Comparison of ENCODE assay signal across 36 cellular contexts in genomic region chr7:123845823-123846216, GRCh38. TPM values are rescaled to one million over a fixed set of nuclear protein-coding genes. Genes with fewer than 3 reads are reported as not detected.
DNase-seq lines count a peak whose midpoint lies in the region; ATAC-seq, FAIRE-seq and TF ChIP-seq lines count a peak whose summit lies in the region.
"Had no signal": no experiment of that assay in that cellular context is flagged by ENCODE, and none has a peak within 500 bp of the region (broad histone marks: within the 10 kb centered on the region; RNA-seq: fewer than 3 reads in every experiment).

No MANE protein-coding gene starts in this region.

- H3K9me3 ChIP-seq in GM12878 (replicated peaks; ENCODE audit: control insufficient read depth, insufficient read depth, low read length) (no peaks in the 10 kb centered on the region), skeletal muscle tissue (ENCODE audit: control insufficient read depth in 3 of 3, low read length in 3 of 3) (no peaks in the 10 kb centered on the region)
- H3K9me3 ChIP-seq: esophagus muscularis mucosa, lower lobe of right lung, SJSA1, upper lobe of left lung had no signal

- SMC1A ChIA-PET in GM12878 (lab: Charles Lee; ENCODE audit: uncharacterized antibody, unreplicated experiment): interaction anchor here (1.1 to 4.1 kb wide), 5 partner anchors 19 to 48 kb away, joined by 4 to 26 read pairs (median 19); no protein-coding TSS in a partner anchor

- TF ChIP-seq RAD21 in GM12878 (IDR thresholded peaks at IDR 0.05; ENCODE audit: insufficient read depth, low read depth, low read length): no peak

- ATAC-seq in GM12878 (peak; percentile 39), GM21529 (IDR thresholded peaks at IDR 0.05; ENCODE audit: unreplicated experiment) (no peak)
- no peak for ATAC-seq in stimulated activated naive CD8-positive, alpha-beta T cell treated with anti-CD3 and anti-CD28 coated beads, Interleukin-15, amount 100 ng/mL, for 72 hours
- ATAC-seq: lower lobe of right lung; naive thymus-derived CD8-positive, alpha-beta T cell; T-cell had no signal

- no peak overlapping the region for H3K4me3 Mint-ChIP-seq in stimulated activated naive CD8-positive, alpha-beta T cell treated with anti-CD3 and anti-CD28 coated beads, Interleukin-15, amount 100 ng/mL, for 72 hours
- H3K4me3 Mint-ChIP-seq: activated CD4-positive, alpha-beta T cell treated with anti-CD3 and anti-CD28 coated beads, Interleukin-2, amount 10 ng/mL, durations not matched to agents 24 days and 14 days; activated naive CD4-positive, alpha-beta T cell treated with anti-CD3 and anti-CD28 coated beads, Interleukin-2, amount 50 U/mL, for 24 hours; CD4-positive, CD25-positive, alpha-beta regulatory T cell; naive thymus-derived CD8-positive, alpha-beta T cell; T-cell had no signal

- H3K36me3 ChIP-seq in GM12878 (ENCODE audit: control insufficient read depth in 2 of 2, insufficient read depth in 2 of 2, low read length in 1 of 2): no peaks in the 10 kb centered on the region
- H3K36me3 ChIP-seq in skeletal muscle tissue (ENCODE audit: control insufficient read depth in 3 of 3, insufficient read depth in 3 of 3, low read length in 3 of 3): peaks cover 0 to 2% (median 0%) of the 10 kb centered on the region in 3 donors
- H3K36me3 ChIP-seq: brain microvascular endothelial cell, esophagus muscularis mucosa, heart right ventricle, lower lobe of right lung, SJSA1, upper lobe of left lung had no signal

- RAD21 ChIA-PET in GM12878 (lab: Charles Lee; ENCODE audit: unreplicated experiment): interaction anchor here (1.2 to 1.6 kb wide), 4 partner anchors 19 to 97 kb away, joined by 3 to 7 read pairs (median 4); partner anchors contain the start of gene WASL

- no peaks in the 10 kb centered on the region for H4K20me1 ChIP-seq in GM12878 (ENCODE audit: control insufficient read depth, insufficient read depth)

- H3K9ac ChIP-seq in GM12878 (ENCODE audit: control insufficient read depth, insufficient read depth, low read length) (no peak overlapping the region), skeletal muscle tissue (ENCODE audit: low read depth in 1 of 3, low read length in 3 of 3) (peak overlapping the region in 1 of 3 donors; percentile 67)

- intact Hi-C loops in GM12878 (cut with micrococcal nuclease; ENCODE audit: unreplicated experiment): no loop called here

- BruUV-seq in GM12878 (replicated peaks; lab: Mats Ljungman, UMichigan): no TSS peak

- no peak for TF ChIP-seq POLR2A in GM12878 (IDR thresholded peaks at IDR 0.05; ENCODE audit: low read depth, low read length)

- CTCF ChIA-PET in GM12878 (lab: Yijun Ruan, JAX): interaction anchor here (1.4 to 4.5 kb wide), 6 partner anchors 12 to 221 kb away, joined by 3 to 25 read pairs (median 12); no protein-coding TSS in a partner anchor

- no peak overlapping the region for H3K4me2 ChIP-seq in GM12878 (ENCODE audit: control insufficient read depth, insufficient read depth)

- H3K4me3 ChIP-seq in GM12878: no peak overlapping the region
- H3K4me3 ChIP-seq in skeletal muscle tissue (ENCODE audit: low read length in 3 of 3): peak overlapping the region in 2 of 3 donors; percentile 32 to 58
- H3K4me3 ChIP-seq: esophagus muscularis mucosa, heart right ventricle, lower lobe of right lung, SJSA1, upper lobe of left lung had no signal

- in situ Hi-C loops in GM12878 (cut with MboI): no loop called here

- no peaks in the 10 kb centered on the region for H3K4me1 Mint-ChIP-seq in stimulated activated naive CD8-positive, alpha-beta T cell treated with anti-CD3 and anti-CD28 coated beads, Interleukin-15, amount 100 ng/mL, for 72 hours
- H3K4me1 Mint-ChIP-seq: activated CD4-positive, alpha-beta T cell treated with anti-CD3 and anti-CD28 coated beads, Interleukin-2, amount 10 ng/mL, durations not matched to agents 24 days and 14 days; activated naive CD4-positive, alpha-beta T cell treated with anti-CD3 and anti-CD28 coated beads, Interleukin-2, amount 50 U/mL, for 24 hours; CD4-positive, CD25-positive, alpha-beta regulatory T cell; T-cell had no signal

- H3K27me3 ChIP-seq in GM12878 (replicated peaks in 1 of 2; ENCODE audit: control insufficient read depth in 2 of 2, insufficient read depth in 2 of 2, low read length in 1 of 2) (no peaks in the 10 kb centered on the region), skeletal muscle tissue (ENCODE audit: control insufficient read depth in 3 of 3, insufficient read depth in 3 of 3, low read length in 3 of 3) (no peaks in the 10 kb centered on the region)
- H3K27me3 ChIP-seq: brain microvascular endothelial cell, esophagus muscularis mucosa, heart right ventricle, SJSA1, upper lobe of left lung had no signal

- TF ChIP-seq CTCF in GM12878 (IDR thresholded peaks at IDR 0.05 in 2 of 3, conservative IDR thresholded peaks at IDR 0.05 in 1 of 3; ENCODE audit: control insufficient read depth in 2 of 3, extremely low read depth in 1 of 3, insufficient read depth in 1 of 3, low read depth in 3 of 3, low read length in 3 of 3): no peak

- no peak overlapping the region for H2AFZ ChIP-seq in GM12878 (ENCODE audit: control insufficient read depth, low read depth, low read length)

- peak; percentile 21 for DNase-seq in DMS153 (lab: John Stamatoyannopoulos, UW)
- no peak for DNase-seq in DMS153 treated with DMSO at 0.1 percent for 48 hours (lab: John Stamatoyannopoulos, UW; ENCODE audit: unreplicated experiment)
- DNase-seq in HT-29 (ENCODE audit: low spot score): peak; percentile 49
- no peak for DNase-seq in GM12878 (ENCODE audit: low read depth, low spot score)
- DNase-seq in stimulated activated naive CD8-positive, alpha-beta T cell treated with anti-CD3 and anti-CD28 coated beads, Interleukin-15, amount 100 ng/mL, for 72 hours: no peak
- DNase-seq in iPS-NIHi7 (ENCODE audit: extremely low spot score): no peak
- DNase-seq: activated CD4-positive, alpha-beta T cell treated with anti-CD3 and anti-CD28 coated beads, Interleukin-2, amount 10 ng/mL, durations not matched to agents 24 days and 14 days; activated CD8-positive, alpha-beta memory T cell treated with anti-CD3 and anti-CD28 coated beads for 24 hours; activated T-cell treated with anti-CD3 and anti-CD28 coated beads for 4 hours; amniotic stem cell; CD4-positive, CD25-positive, alpha-beta regulatory T cell; foreskin fibroblast; H7; heart right ventricle; kidney glomerular epithelial cell; lower lobe of right lung; naive thymus-derived CD8-positive, alpha-beta T cell; NCI-H1694; stimulated activated CD4-positive, alpha-beta T cell treated with anti-CD3 and anti-CD28 coated beads, Interleukin-15, amount 100 ng/mL, for 24 hours; stimulated activated CD4-positive, alpha-beta T cell treated with anti-CD3 and anti-CD28 coated beads, Interleukin-4, amount 100 ng/mL, for 4 hours; substantia nigra; T-cell; upper lobe of left lung had no signal

- POLR2A ChIA-PET in GM12878 (lab: Charles Lee): interaction anchor here (1.2 kb wide), 1 partner anchor 47 kb away, joined by 3 read pairs; no protein-coding TSS in a partner anchor

- H3K79me2 ChIP-seq in GM12878 (ENCODE audit: control insufficient read depth, insufficient read depth, low read length): no peaks in the 10 kb centered on the region

- H3K4me1 ChIP-seq in GM12878 (ENCODE audit: control insufficient read depth, insufficient read depth, low read length): no peaks in the 10 kb centered on the region
- peaks cover 0 to 20% (median 9%) of the 10 kb centered on the region in 3 donors for H3K4me1 ChIP-seq in skeletal muscle tissue (ENCODE audit: control insufficient read depth in 3 of 3, insufficient read depth in 3 of 3, low read length in 3 of 3)
- H3K4me1 ChIP-seq: esophagus muscularis mucosa, lower lobe of right lung, SJSA1, upper lobe of left lung had no signal

- H3K9me3 Mint-ChIP-seq in stimulated activated naive CD8-positive, alpha-beta T cell treated with anti-CD3 and anti-CD28 coated beads, Interleukin-15, amount 100 ng/mL, for 72 hours: peaks cover 7 to 22% of the 10 kb centered on the region in 2 donors
- H3K9me3 Mint-ChIP-seq: activated naive CD4-positive, alpha-beta T cell treated with anti-CD3 and anti-CD28 coated beads, Interleukin-2, amount 50 U/mL, for 24 hours; activated T-helper 2 cell treated with anti-CD3 and anti-CD28 coated beads, Interferon-gamma antibody, Interleukin-2, Interleukin-4, amounts not matched to agents 10 μg/mL and 5 μg/mL and 100 μg/mL, durations not matched to agents 14 hours and 24 hours and 36 hours; T-cell had no signal

- no peak overlapping the region for H3K27ac ChIP-seq in GM12878 (ENCODE audit: control insufficient read depth, insufficient read depth)
- H3K27ac ChIP-seq in skeletal muscle tissue (ENCODE audit: low read depth, low read length): peak overlapping the region; percentile 78
- H3K27ac ChIP-seq: 22Rv1, brain microvascular endothelial cell, esophagus muscularis mucosa, heart right ventricle, lower lobe of right lung, SJSA1, upper lobe of left lung had no signal

- no peak for TF ChIP-seq EP300 in GM12878 (IDR thresholded peaks at IDR 0.05; ENCODE audit: borderline replicate concordance in 1 of 2, control insufficient read depth in 1 of 2, low read depth in 2 of 2, low read length in 2 of 2)

- no peak for FAIRE-seq in GM12878 (lab: Jason Lieb, UNC)
- FAIRE-seq: RCC 7860 had no signal

- peaks cover 56% of the 10 kb centered on the region for H3K27me3 Mint-ChIP-seq in stimulated activated naive CD8-positive, alpha-beta T cell treated with anti-CD3 and anti-CD28 coated beads, Interleukin-15, amount 100 ng/mL, for 72 hours
- H3K27me3 Mint-ChIP-seq: CD4-positive, CD25-positive, alpha-beta regulatory T cell; progenitor cell of endocrine pancreas had no signal

- H3K27ac Mint-ChIP-seq in stimulated activated naive CD8-positive, alpha-beta T cell treated with anti-CD3 and anti-CD28 coated beads, Interleukin-15, amount 100 ng/mL, for 72 hours: no peak overlapping the region
- H3K27ac Mint-ChIP-seq: activated CD4-positive, alpha-beta T cell treated with anti-CD3 and anti-CD28 coated beads, Interleukin-2, amount 10 ng/mL, durations not matched to agents 24 days and 14 days; activated naive CD4-positive, alpha-beta T cell treated with anti-CD3 and anti-CD28 coated beads, Interleukin-2, amount 50 U/mL, for 24 hours; activated T-helper 2 cell treated with anti-CD3 and anti-CD28 coated beads, Interferon-gamma antibody, Interleukin-2, Interleukin-4, amounts not matched to agents 10 μg/mL and 5 μg/mL and 100 μg/mL, durations not matched to agents 14 hours and 24 hours and 36 hours; CD4-positive, CD25-positive, alpha-beta regulatory T cell; naive thymus-derived CD8-positive, alpha-beta T cell; progenitor cell of endocrine pancreas; T-cell had no signal

- 0% methylated on average over 1 of the region's 1 CpG for WGBS in GM12878 (ENCODE audit: insufficient coverage, insufficient replicate concordance, low lambda C conversion rate, missing lambda C conversion rate)

RNA-seq across cellular contexts. Expression of gene HYAL4, which starts 0.9 kb away (rescaled TPM):
- total RNA-seq in HT-29 (2014; rRNA removed; shearing (Covaris generic)): 0.79 and 2.8 TPM in 2 replicates
- total RNA-seq in GM12878 (2013; cell fraction: nucleolus; rRNA removed): 1.3 and 2.0 TPM in 2 replicates
- total RNA-seq in GM12878 (2014; rRNA removed): 0.16 and 0.28 TPM in 2 replicates
- total RNA-seq in GM12878 (2014; rRNA removed; fragmentation: Illumina TruSeq; extraction: Trizol): 0.22 and 0.32 TPM in 2 replicates
- 0.37 TPM in 1 of 2 replicates, not detected in the other for total RNA-seq in GM12878 (2021)
- polyA plus RNA-seq in GM12878 (2011; ENCODE audit: low read depth): not detected
- polyA plus RNA-seq in GM12878 (2011; rRNA removed): 0.88 and 1.1 TPM in 2 replicates
- polyA plus RNA-seq in GM12878 (2011; cell fraction: cytosol; rRNA removed): 0.13 and 0.15 TPM in 2 replicates
- polyA plus RNA-seq in GM12878 (2011; cell fraction: nucleus; rRNA removed): 0.88 and 1.6 TPM in 2 replicates
- polyA plus RNA-seq in GM12878 (2012): 0.09 and 0.18 TPM in 2 replicates
- 0.26 TPM in 1 of 2 replicates, not detected in the other for polyA plus RNA-seq in GM12878 (2014; fragmentation: Illumina TruSeq; extraction: Trizol)
- polyA plus RNA-seq in GM12878 (2014; fragmentation: Nextera tagmentation; extraction: Ambion mirVana): under 1 TPM; 0.20 to 0.26 TPM
- polyA plus RNA-seq in GM12878 (2014; rRNA removed): 0.40 TPM in 1 of 2 replicates, not detected in the other
- polyA plus RNA-seq in GM12878 (2016; fragmentation: Nextera tagmentation; extraction: Ambion mirVana): under 1 TPM; 0.14 to 0.37 TPM
- 0.57 and 0.59 TPM in 2 replicates for polyA minus RNA-seq in GM12878 (2011; rRNA and poly(A)+ RNA removed)
- not detected in 2 replicates for polyA minus RNA-seq in GM12878 (2011; cell fraction: cytosol; rRNA and poly(A)+ RNA removed)
- 0.67 and 0.97 TPM in 2 replicates for polyA minus RNA-seq in GM12878 (2011; cell fraction: nucleus; rRNA and poly(A)+ RNA removed)
- total RNA-seq in skeletal muscle tissue: under 0.01 TPM
- total RNA-seq: activated CD4-positive, alpha-beta T cell treated with anti-CD3 and anti-CD28 coated beads, Interleukin-2, amount 10 ng/mL, durations not matched to agents 24 days and 14 days; activated T-helper 2 cell treated with anti-CD3 and anti-CD28 coated beads, Interferon-gamma antibody, Interleukin-2, Interleukin-4, amounts not matched to agents 10 μg/mL and 5 μg/mL and 100 μg/mL, durations not matched to agents 14 hours and 24 hours and 36 hours; Calu3; CD4-positive, CD25-positive, alpha-beta regulatory T cell; cerebellum; esophagus muscularis mucosa; H7; LHCN-M2; lower lobe of right lung; naive thymus-derived CD8-positive, alpha-beta T cell; progenitor cell of endocrine pancreas; SJSA1; T-cell; upper lobe of left lung had no signal
- polyA plus RNA-seq: CD4-positive, CD25-positive, alpha-beta regulatory T cell; naive thymus-derived CD8-positive, alpha-beta T cell had no signal

Comparison
In these comparisons a context has a peak if more than half of its experiments do, and no peak if none do; other contexts are left out.
1. DNase-seq: peak in DMS153 (single experiment) and HT-29 (single experiment); none in DMS153 treated with DMSO at 0.1 percent for 48 hours (single experiment), GM12878 (single experiment), stimulated activated naive CD8-positive, alpha-beta T cell treated with anti-CD3 and anti-CD28 coated beads, Interleukin-15, amount 100 ng/mL, for 72 hours (0 of 2) and iPS-NIHi7 (single experiment).